23 cellular contexts compared by ENCODE assay signal in genomic region chr1:25045480-25046193, GRCh38.
DNase-seq lines count a peak whose midpoint lies in the region; ATAC-seq, FAIRE-seq and TF ChIP-seq lines count a peak whose summit lies in the region.
"Had no signal": no experiment of that assay in that cellular context is flagged by ENCODE, and none has a peak within 500 bp of the region (broad histone marks: within the 10 kb centered on the region; RNA-seq: fewer than 3 reads in every experiment).

No MANE protein-coding gene starts in this region.

- no peaks in the 10 kb centered on the region for H3K9me3 ChIP-seq in SK-N-MC (ENCODE audit: low read depth, low read length)
- no peaks in the 10 kb centered on the region for H3K9me3 ChIP-seq in prostate gland
- no peaks in the 10 kb centered on the region for H3K9me3 ChIP-seq in effector memory CD4-positive, alpha-beta T cell (ENCODE audit: control insufficient read depth, low read length)
- H3K9me3 ChIP-seq: Caco-2 had no signal

- peaks cover 48 to 56% of the 10 kb centered on the region in 2 donors for H3K36me3 Mint-ChIP-seq in stimulated activated naive B cell treated with anti-CD40 and anti-IgM and Interleukin-4, amounts not matched to agents 10 μg/mL and 1 μg/mL and 100 μg/mL, for 72 hours

- no peak overlapping the region for H3K9ac ChIP-seq in SK-N-MC (ENCODE audit: insufficient read length)
- H3K9ac ChIP-seq: GM23248 had no signal

- H3K4me3 Mint-ChIP-seq in stimulated activated naive B cell treated with anti-CD40 and anti-IgM and Interleukin-4, amounts not matched to agents 10 μg/mL and 1 μg/mL and 100 μg/mL, for 72 hours: no peak overlapping the region
- H3K4me3 Mint-ChIP-seq: CD4-positive, alpha-beta T cell; HFFc6 had no signal

- H3K4me1 Mint-ChIP-seq in stimulated activated naive B cell treated with anti-CD40 and anti-IgM and Interleukin-4, amounts not matched to agents 10 μg/mL and 1 μg/mL and 100 μg/mL, for 72 hours: peaks cover 13 to 17% of the 10 kb centered on the region in 2 donors

- peak; percentile 52 for FAIRE-seq in GM19239 (lab: Jason Lieb, UNC)
- FAIRE-seq: A204.1, D721Med, G401.6, GM12892, GM18507, H54, HTR-8/SVneo had no signal

- DNase-seq in GM19239 (ENCODE audit: insufficient read length, low spot score) (no peak), SK-N-MC (ENCODE audit: low read depth, low spot score) (no peak), prostate gland (ENCODE audit: low spot score) (no peak)
- no peak for DNase-seq in stimulated activated naive B cell treated with anti-CD40 and anti-IgM and Interleukin-4, amounts not matched to agents 10 μg/mL and 1 μg/mL and 100 μg/mL, for 72 hours
- no peak for DNase-seq in effector memory CD4-positive, alpha-beta T cell
- DNase-seq in activated naive CD4-positive, alpha-beta T cell (lab: John Stamatoyannopoulos, UW): no peak
- DNase-seq: ACHN; Caco-2; CD4-positive, alpha-beta T cell; GM23248; HCEC 1CT; HFFc6; IMR-90; KBM-7 had no signal

- H3K4me3 ChIP-seq in SK-N-MC (no peak overlapping the region), prostate gland (no peak overlapping the region)
- no peak overlapping the region for H3K4me3 ChIP-seq in effector memory CD4-positive, alpha-beta T cell (ENCODE audit: insufficient read depth, low read depth, low read length, poor library complexity, severe bottlenecking)
- H3K4me3 ChIP-seq: GM23248 had no signal

- peak overlapping the region; percentile 85 for H3K27ac Mint-ChIP-seq in stimulated activated naive B cell treated with anti-CD40 and anti-IgM and Interleukin-4, amounts not matched to agents 10 μg/mL and 1 μg/mL and 100 μg/mL, for 72 hours
- H3K27ac Mint-ChIP-seq: CD4-positive, alpha-beta T cell; HFFc6 had no signal

- no peaks in the 10 kb centered on the region for H3K27me3 ChIP-seq in prostate gland (replicated peaks; ENCODE audit: insufficient read depth)
- no peaks in the 10 kb centered on the region for H3K27me3 ChIP-seq in effector memory CD4-positive, alpha-beta T cell (replicated peaks; ENCODE audit: control insufficient read depth, insufficient read depth, low read length, poor library complexity, severe bottlenecking)

- H3K9me3 Mint-ChIP-seq in stimulated activated naive B cell treated with anti-CD40 and anti-IgM and Interleukin-4, amounts not matched to agents 10 μg/mL and 1 μg/mL and 100 μg/mL, for 72 hours: no peaks in the 10 kb centered on the region
- H3K9me3 Mint-ChIP-seq: CD4-positive, alpha-beta T cell; HFFc6 had no signal

- H3K4me1 ChIP-seq in prostate gland (replicated peaks): no peaks in the 10 kb centered on the region
- H3K4me1 ChIP-seq in effector memory CD4-positive, alpha-beta T cell (ENCODE audit: control insufficient read depth, insufficient read depth, low read length, poor library complexity, severe bottlenecking): no peaks in the 10 kb centered on the region
- H3K4me1 ChIP-seq: Caco-2 had no signal

- H3K27me3 Mint-ChIP-seq in stimulated activated naive B cell treated with anti-CD40 and anti-IgM and Interleukin-4, amounts not matched to agents 10 μg/mL and 1 μg/mL and 100 μg/mL, for 72 hours: peaks cover 7 to 18% of the 10 kb centered on the region in 2 donors

- no peak for TF ChIP-seq POLR2A in prostate gland (IDR thresholded peaks at IDR 0.05)

- no peak for TF ChIP-seq CTCF in prostate gland (IDR thresholded peaks at IDR 0.05)

- H3K36me3 ChIP-seq in SK-N-MC (ENCODE audit: insufficient read depth, low read length): no peaks in the 10 kb centered on the region
- no peaks in the 10 kb centered on the region for H3K36me3 ChIP-seq in prostate gland
- no peaks in the 10 kb centered on the region for H3K36me3 ChIP-seq in effector memory CD4-positive, alpha-beta T cell (ENCODE audit: control insufficient read depth, insufficient read depth, low read length)

- peak; percentile 6 for ATAC-seq in esophagus mucosa
- ATAC-seq in stimulated activated naive B cell treated with anti-CD40 and anti-IgM and Interleukin-4, amounts not matched to agents 10 μg/mL and 1 μg/mL and 100 μg/mL, for 72 hours (replicated peaks): peak; percentile 3 to 4

- 88% methylated on average over 10 of the region's 10 CpGs for WGBS in prostate gland

- intact Hi-C loops in prostate gland (cut with DNase I): no loop called here

- H3K27ac ChIP-seq in SK-N-MC (peak overlapping the region; percentile 22), prostate gland (no peak overlapping the region)
- H3K27ac ChIP-seq in effector memory CD4-positive, alpha-beta T cell (ENCODE audit: insufficient read depth, low read length, poor library complexity, severe bottlenecking): no peak overlapping the region
- H3K27ac ChIP-seq: C4-2B, GM23248 had no signal
